Comparison of ENCODE assay signal across 8 cellular contexts in genomic region chr21:39375446-39375845, GRCh38.
"Had no signal": no experiment of that assay in that cellular context is flagged by ENCODE, and none has a peak within 500 bp of the region (broad histone marks: within the 10 kb centered on the region; RNA-seq: fewer than 3 reads in every experiment).

No MANE protein-coding gene starts in this region.

- H3K4me3 ChIP-seq: HAP-1 had no signal

- DNase-seq: GOT3, H7, Karpas-422 had no signal

- H3K4me2 ChIP-seq: KMS-11 had no signal

- H3K9ac ChIP-seq: KMS-11 had no signal

- FAIRE-seq: HepG2 had no signal

- H3K27ac ChIP-seq: HL-60, KMS-11 had no signal

- H3K9me3 ChIP-seq: HAP-1 had no signal

- ATAC-seq: HCT116, HepG2 had no signal

- H3K36me3 ChIP-seq: HAP-1 had no signal
